Comparison of ENCODE assay signal across 1 cellular context in genomic region chr10:93702278-93703001, GRCh38.
TF ChIP-seq lines count a peak whose summit lies in the region.

A gene with protein sequence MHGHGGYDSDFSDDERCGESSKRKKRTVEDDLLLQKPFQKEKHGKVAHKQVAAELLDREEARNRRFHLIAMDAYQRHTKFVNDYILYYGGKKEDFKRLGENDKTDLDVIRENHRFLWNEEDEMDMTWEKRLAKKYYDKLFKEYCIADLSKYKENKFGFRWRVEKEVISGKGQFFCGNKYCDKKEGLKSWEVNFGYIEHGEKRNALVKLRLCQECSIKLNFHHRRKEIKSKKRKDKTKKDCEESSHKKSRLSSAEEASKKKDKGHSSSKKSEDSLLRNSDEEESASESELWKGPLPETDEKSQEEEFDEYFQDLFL (minus strand): TSS chr10:93702592. CDS start chr10:93700106, 2,486 bp downstream.

TF ChIP-seq in GM12878, 131 proteins besides CTCF, POLR2A, EP300 and RAD21 (continued from another document and continues in another):
- TF ChIP-seq, protein P1, sequence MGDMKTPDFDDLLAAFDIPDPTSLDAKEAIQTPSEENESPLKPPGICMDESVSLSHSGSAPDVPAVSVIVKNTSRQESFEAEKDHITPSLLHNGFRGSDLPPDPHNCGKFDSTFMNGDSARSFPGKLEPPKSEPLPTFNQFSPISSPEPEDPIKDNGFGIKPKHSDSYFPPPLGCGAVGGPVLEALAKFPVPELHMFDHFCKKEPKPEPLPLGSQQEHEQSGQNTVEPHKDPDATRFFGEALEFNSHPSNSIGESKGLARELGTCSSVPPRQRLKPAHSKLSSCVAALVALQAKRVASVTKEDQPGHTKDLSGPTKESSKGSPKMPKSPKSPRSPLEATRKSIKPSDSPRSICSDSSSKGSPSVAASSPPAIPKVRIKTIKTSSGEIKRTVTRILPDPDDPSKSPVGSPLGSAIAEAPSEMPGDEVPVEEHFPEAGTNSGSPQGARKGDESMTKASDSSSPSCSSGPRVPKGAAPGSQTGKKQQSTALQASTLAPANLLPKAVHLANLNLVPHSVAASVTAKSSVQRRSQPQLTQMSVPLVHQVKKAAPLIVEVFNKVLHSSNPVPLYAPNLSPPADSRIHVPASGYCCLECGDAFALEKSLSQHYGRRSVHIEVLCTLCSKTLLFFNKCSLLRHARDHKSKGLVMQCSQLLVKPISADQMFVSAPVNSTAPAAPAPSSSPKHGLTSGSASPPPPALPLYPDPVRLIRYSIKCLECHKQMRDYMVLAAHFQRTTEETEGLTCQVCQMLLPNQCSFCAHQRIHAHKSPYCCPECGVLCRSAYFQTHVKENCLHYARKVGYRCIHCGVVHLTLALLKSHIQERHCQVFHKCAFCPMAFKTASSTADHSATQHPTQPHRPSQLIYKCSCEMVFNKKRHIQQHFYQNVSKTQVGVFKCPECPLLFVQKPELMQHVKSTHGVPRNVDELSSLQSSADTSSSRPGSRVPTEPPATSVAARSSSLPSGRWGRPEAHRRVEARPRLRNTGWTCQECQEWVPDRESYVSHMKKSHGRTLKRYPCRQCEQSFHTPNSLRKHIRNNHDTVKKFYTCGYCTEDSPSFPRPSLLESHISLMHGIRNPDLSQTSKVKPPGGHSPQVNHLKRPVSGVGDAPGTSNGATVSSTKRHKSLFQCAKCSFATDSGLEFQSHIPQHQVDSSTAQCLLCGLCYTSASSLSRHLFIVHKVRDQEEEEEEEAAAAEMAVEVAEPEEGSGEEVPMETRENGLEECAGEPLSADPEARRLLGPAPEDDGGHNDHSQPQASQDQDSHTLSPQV (IDR thresholded peaks at IDR 0.05): no peak
- TF ChIP-seq CBFB (IDR thresholded peaks at IDR 0.05; ENCODE audit: low read depth) (peak; percentile 87; the same call in 1 of the 2 replicates), ETV6 (conservative IDR thresholded peaks at IDR 0.05 in 1 of 2, IDR thresholded peaks at IDR 0.05 in 1 of 2; ENCODE audit: borderline replicate concordance in 1 of 2, low read depth in 1 of 2) (peak in 1 of 2 experiments; percentile 68; a peak in 1 of 4 replicates), MYC (IDR thresholded peaks at IDR 0.05; ENCODE audit: insufficient read depth, insufficient read length, insufficient replicate concordance, low read length, severe bottlenecking) (no peak), CHD1 (IDR thresholded peaks at IDR 0.05; ENCODE audit: low read depth, low read length) (no peak), NFIC (IDR thresholded peaks at IDR 0.05; ENCODE audit: low read depth, low read length) (0 out of 2 replicates have a peak, but pooled peaks have one; percentile 23), YBX1 (IDR thresholded peaks at IDR 0.05) (no peak), ZBED1 (IDR thresholded peaks at IDR 0.05; ENCODE audit: borderline replicate concordance) (no peak; the same call in 1 of the 2 replicates), CEBPB (IDR thresholded peaks at IDR 0.05; ENCODE audit: borderline replicate concordance in 1 of 2, low read depth in 2 of 2, low read length in 2 of 2) (no peak), BRCA1 (IDR thresholded peaks at IDR 0.05; ENCODE audit: low read depth, low read length) (no peak), IKZF1 (conservative IDR thresholded peaks at IDR 0.05) (peak; percentile 96), ZNF274 (IDR thresholded peaks at IDR 0.05; ENCODE audit: insufficient read depth, insufficient read length) (no peak), TAF1 (IDR thresholded peaks at IDR 0.05; ENCODE audit: borderline replicate concordance, low read depth, low read length) (peak; percentile 94), E4F1 (IDR thresholded peaks at IDR 0.05; ENCODE audit: borderline replicate concordance, partially characterized antibody) (peak; percentile 51), GATAD2B (conservative IDR thresholded peaks at IDR 0.05; ENCODE audit: low read depth) (peak; percentile 95), NR2C1 (IDR thresholded peaks at IDR 0.05) (peak; percentile 92), NRF1 (conservative IDR thresholded peaks at IDR 0.05; ENCODE audit: low read depth, low read length) (no peak), BACH1 (IDR thresholded peaks at IDR 0.05; ENCODE audit: borderline replicate concordance) (no peak; the same call in none of the 2 replicates), NR2C2 (IDR thresholded peaks at IDR 0.05; ENCODE audit: borderline replicate concordance, control insufficient read depth, insufficient read length, low read depth) (no peak), NBN (IDR thresholded peaks at IDR 0.05) (peak; percentile 96; the same call in 1 of the 2 replicates), NFYA (IDR thresholded peaks at IDR 0.05; ENCODE audit: borderline replicate concordance, low read depth, low read length) (no peak), POU2F2 (IDR thresholded peaks at IDR 0.05; ENCODE audit: borderline replicate concordance, low read depth, low read length) (peak; percentile 91), KAT2A (conservative IDR thresholded peaks at IDR 0.05; ENCODE audit: control insufficient read depth, low read depth, low read length) (no peak), MLLT1 (IDR thresholded peaks at IDR 0.05) (peak; percentile 93; the same call in 1 of the 2 replicates), POLR2AphosphoS2 (IDR thresholded peaks at IDR 0.05; ENCODE audit: low read depth, low read length) (peak; percentile 94), ZZZ3 (IDR thresholded peaks at IDR 0.05; ENCODE audit: control insufficient read depth, insufficient read length, low read depth) (peak; percentile 83), SIX5 (IDR thresholded peaks at IDR 0.05; ENCODE audit: low read depth, low read length, severe bottlenecking) (peak; percentile 70), KDM1A (IDR thresholded peaks at IDR 0.05; ENCODE audit: borderline replicate concordance) (no peak), SREBF2 (IDR thresholded peaks at IDR 0.05; ENCODE audit: low read length) (no peak), NR2F1 (conservative IDR thresholded peaks at IDR 0.05) (peak; percentile 95), FOXM1 (IDR thresholded peaks at IDR 0.05; ENCODE audit: low read depth, low read length) (peak; percentile 58; the same call in 1 of the 2 replicates)
- TF ChIP-seq, protein P2, sequence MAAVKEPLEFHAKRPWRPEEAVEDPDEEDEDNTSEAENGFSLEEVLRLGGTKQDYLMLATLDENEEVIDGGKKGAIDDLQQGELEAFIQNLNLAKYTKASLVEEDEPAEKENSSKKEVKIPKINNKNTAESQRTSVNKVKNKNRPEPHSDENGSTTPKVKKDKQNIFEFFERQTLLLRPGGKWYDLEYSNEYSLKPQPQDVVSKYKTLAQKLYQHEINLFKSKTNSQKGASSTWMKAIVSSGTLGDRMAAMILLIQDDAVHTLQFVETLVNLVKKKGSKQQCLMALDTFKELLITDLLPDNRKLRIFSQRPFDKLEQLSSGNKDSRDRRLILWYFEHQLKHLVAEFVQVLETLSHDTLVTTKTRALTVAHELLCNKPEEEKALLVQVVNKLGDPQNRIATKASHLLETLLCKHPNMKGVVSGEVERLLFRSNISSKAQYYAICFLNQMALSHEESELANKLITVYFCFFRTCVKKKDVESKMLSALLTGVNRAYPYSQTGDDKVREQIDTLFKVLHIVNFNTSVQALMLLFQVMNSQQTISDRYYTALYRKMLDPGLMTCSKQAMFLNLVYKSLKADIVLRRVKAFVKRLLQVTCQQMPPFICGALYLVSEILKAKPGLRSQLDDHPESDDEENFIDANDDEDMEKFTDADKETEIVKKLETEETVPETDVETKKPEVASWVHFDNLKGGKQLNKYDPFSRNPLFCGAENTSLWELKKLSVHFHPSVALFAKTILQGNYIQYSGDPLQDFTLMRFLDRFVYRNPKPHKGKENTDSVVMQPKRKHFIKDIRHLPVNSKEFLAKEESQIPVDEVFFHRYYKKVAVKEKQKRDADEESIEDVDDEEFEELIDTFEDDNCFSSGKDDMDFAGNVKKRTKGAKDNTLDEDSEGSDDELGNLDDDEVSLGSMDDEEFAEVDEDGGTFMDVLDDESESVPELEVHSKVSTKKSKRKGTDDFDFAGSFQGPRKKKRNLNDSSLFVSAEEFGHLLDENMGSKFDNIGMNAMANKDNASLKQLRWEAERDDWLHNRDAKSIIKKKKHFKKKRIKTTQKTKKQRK (IDR thresholded peaks at IDR 0.05; ENCODE audit: low read depth, low read length): no peak
- TF ChIP-seq, protein P3, sequence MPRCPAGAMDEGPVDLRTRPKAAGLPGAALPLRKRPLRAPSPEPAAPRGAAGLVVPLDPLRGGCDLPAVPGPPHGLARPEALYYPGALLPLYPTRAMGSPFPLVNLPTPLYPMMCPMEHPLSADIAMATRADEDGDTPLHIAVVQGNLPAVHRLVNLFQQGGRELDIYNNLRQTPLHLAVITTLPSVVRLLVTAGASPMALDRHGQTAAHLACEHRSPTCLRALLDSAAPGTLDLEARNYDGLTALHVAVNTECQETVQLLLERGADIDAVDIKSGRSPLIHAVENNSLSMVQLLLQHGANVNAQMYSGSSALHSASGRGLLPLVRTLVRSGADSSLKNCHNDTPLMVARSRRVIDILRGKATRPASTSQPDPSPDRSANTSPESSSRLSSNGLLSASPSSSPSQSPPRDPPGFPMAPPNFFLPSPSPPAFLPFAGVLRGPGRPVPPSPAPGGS (IDR thresholded peaks at IDR 0.05; ENCODE audit: borderline replicate concordance, insufficient read depth, low read depth, low read length, poor library complexity, severe bottlenecking): no peak
- TF ChIP-seq, protein P4, sequence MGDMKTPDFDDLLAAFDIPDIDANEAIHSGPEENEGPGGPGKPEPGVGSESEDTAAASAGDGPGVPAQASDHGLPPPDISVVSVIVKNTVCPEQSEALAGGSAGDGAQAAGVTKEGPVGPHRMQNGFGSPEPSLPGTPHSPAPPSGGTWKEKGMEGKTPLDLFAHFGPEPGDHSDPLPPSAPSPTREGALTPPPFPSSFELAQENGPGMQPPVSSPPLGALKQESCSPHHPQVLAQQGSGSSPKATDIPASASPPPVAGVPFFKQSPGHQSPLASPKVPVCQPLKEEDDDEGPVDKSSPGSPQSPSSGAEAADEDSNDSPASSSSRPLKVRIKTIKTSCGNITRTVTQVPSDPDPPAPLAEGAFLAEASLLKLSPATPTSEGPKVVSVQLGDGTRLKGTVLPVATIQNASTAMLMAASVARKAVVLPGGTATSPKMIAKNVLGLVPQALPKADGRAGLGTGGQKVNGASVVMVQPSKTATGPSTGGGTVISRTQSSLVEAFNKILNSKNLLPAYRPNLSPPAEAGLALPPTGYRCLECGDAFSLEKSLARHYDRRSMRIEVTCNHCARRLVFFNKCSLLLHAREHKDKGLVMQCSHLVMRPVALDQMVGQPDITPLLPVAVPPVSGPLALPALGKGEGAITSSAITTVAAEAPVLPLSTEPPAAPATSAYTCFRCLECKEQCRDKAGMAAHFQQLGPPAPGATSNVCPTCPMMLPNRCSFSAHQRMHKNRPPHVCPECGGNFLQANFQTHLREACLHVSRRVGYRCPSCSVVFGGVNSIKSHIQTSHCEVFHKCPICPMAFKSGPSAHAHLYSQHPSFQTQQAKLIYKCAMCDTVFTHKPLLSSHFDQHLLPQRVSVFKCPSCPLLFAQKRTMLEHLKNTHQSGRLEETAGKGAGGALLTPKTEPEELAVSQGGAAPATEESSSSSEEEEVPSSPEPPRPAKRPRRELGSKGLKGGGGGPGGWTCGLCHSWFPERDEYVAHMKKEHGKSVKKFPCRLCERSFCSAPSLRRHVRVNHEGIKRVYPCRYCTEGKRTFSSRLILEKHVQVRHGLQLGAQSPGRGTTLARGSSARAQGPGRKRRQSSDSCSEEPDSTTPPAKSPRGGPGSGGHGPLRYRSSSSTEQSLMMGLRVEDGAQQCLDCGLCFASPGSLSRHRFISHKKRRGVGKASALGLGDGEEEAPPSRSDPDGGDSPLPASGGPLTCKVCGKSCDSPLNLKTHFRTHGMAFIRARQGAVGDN (IDR thresholded peaks at IDR 0.05): peak; percentile 52; the same call in 1 of the 2 replicates
- TF ChIP-seq, protein P5, sequence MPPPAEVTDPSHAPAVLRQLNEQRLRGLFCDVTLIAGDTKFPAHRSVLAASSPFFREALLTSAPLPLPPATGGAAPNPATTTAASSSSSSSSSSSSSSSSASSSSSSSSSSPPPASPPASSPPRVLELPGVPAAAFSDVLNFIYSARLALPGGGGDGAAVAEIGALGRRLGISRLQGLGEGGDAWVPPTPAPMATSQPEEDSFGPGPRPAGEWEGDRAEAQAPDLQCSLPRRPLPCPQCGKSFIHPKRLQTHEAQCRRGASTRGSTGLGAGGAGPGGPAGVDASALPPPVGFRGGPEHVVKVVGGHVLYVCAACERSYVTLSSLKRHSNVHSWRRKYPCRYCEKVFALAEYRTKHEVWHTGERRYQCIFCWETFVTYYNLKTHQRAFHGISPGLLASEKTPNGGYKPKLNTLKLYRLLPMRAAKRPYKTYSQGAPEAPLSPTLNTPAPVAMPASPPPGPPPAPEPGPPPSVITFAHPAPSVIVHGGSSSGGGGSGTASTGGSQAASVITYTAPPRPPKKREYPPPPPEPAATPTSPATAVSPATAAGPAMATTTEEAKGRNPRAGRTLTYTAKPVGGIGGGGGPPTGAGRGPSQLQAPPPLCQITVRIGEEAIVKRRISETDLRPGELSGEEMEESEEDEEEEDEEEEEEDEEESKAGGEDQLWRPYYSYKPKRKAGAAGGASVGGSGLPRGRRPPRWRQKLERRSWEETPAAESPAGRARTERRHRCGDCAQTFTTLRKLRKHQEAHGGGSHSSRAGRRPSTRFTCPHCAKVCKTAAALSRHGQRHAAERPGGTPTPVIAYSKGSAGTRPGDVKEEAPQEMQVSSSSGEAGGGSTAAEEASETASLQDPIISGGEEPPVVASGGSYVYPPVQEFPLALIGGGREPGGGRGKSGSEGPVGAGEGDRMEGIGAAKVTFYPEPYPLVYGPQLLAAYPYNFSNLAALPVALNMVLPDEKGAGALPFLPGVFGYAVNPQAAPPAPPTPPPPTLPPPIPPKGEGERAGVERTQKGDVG (CRISPR knock-in tag; IDR thresholded peaks at IDR 0.05): no peak
